21 cellular contexts compared by ENCODE assay signal in the genomic region with DNA sequence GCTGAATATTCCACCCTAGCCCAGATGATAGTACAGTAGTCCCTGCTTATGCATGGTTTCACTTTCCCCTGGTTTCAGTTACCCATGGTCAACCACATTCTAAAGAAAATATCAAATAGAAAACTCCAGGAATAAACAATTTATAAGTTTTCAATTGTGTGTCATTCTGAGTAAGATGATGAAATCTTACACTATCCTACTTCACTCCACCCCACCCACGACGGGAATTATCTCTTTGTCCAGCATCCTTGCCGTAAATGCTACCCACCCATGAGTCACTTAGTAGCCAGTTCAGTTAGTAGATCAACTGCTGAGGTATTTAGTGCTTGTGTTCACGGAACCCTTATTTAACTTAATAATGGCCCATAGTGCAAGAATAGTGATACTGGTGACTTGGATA.
DNase-seq lines count a peak whose midpoint lies in the region; ATAC-seq, FAIRE-seq and TF ChIP-seq lines count a peak whose summit lies in the region.
"Had no signal": no experiment of that assay in that cellular context is flagged by ENCODE, and none has a peak within 500 bp of the region (broad histone marks: within the 10 kb centered on the region; RNA-seq: fewer than 3 reads in every experiment).

No MANE protein-coding gene starts in this region.

- H3K36me3 Mint-ChIP-seq in astrocyte (ENCODE audit: low read depth, unreplicated experiment) (no peaks in the 10 kb centered on the region), GM23338 (ENCODE audit: low read depth) (no peaks in the 10 kb centered on the region)
- H3K36me3 Mint-ChIP-seq in activated T-helper 17 cell treated with anti-CD3 and anti-CD28 coated beads, Interleukin-2, amount 50 U/mL, for 72 hours (ENCODE audit: low read depth) = no peaks in the 10 kb centered on the region
- H3K36me3 Mint-ChIP-seq: CD14-positive monocyte had no signal

- H3K36me3 ChIP-seq in astrocyte (ENCODE audit: insufficient read depth, low read length) (no peaks in the 10 kb centered on the region), GM23338 (ENCODE audit: insufficient read depth) (no peaks in the 10 kb centered on the region)

- H3K9me3 ChIP-seq in astrocyte (ENCODE audit: insufficient read depth, low read depth, low read length) = no peaks in the 10 kb centered on the region

- H3K4me3 Mint-ChIP-seq in astrocyte (ENCODE audit: unreplicated experiment) = no peak overlapping the region
- H3K4me3 Mint-ChIP-seq in activated T-helper 17 cell treated with anti-CD3 and anti-CD28 coated beads, Interleukin-2, amount 50 U/mL, for 72 hours = no peak overlapping the region
- no peak overlapping the region for H3K4me3 Mint-ChIP-seq in GM23338
- H3K4me3 Mint-ChIP-seq: CD14-positive monocyte had no signal

- FAIRE-seq in astrocyte (lab: Jason Lieb, UNC) = no peak
- FAIRE-seq: HepG2 had no signal

- no peaks in the 10 kb centered on the region for H3F3A ChIP-seq in GM23338 (replicated peaks; ENCODE audit: low read depth)

- H3K27me3 Mint-ChIP-seq in astrocyte (ENCODE audit: low read depth, unreplicated experiment) = no peaks in the 10 kb centered on the region
- H3K27me3 Mint-ChIP-seq in activated T-helper 17 cell treated with anti-CD3 and anti-CD28 coated beads, Interleukin-2, amount 50 U/mL, for 72 hours = no peaks in the 10 kb centered on the region
- H3K27me3 Mint-ChIP-seq in GM23338 (ENCODE audit: insufficient read depth, low read depth, poor library complexity) = no peaks in the 10 kb centered on the region

- H3K9ac ChIP-seq in astrocyte (ENCODE audit: low read length) = no peak overlapping the region
- H3K9ac ChIP-seq: KMS-11 had no signal

- no peak for ATAC-seq in activated T-helper 17 cell treated with anti-CD3 and anti-CD28 coated beads, Interleukin-2, amount 50 U/mL, for 72 hours (replicated peaks)
- ATAC-seq in GM23338 = no peak
- ATAC-seq: HepG2 had no signal

- H3K27ac Mint-ChIP-seq in astrocyte (ENCODE audit: unreplicated experiment) = no peak overlapping the region
- H3K27ac Mint-ChIP-seq in activated T-helper 17 cell treated with anti-CD3 and anti-CD28 coated beads, Interleukin-2, amount 50 U/mL, for 72 hours = no peak overlapping the region
- H3K27ac Mint-ChIP-seq in GM23338 = no peak overlapping the region
- H3K27ac Mint-ChIP-seq: CD14-positive monocyte had no signal

- no peak overlapping the region for H2AFZ ChIP-seq in astrocyte (ENCODE audit: low read depth, low read length)
- no peak overlapping the region for H2AFZ ChIP-seq in GM23338
- H2AFZ ChIP-seq: PC-9 had no signal

- H3K27ac ChIP-seq in astrocyte (ENCODE audit: low read depth, low read length) = no peak overlapping the region
- H3K27ac ChIP-seq in GM23338 (ENCODE audit: low read depth) = no peak overlapping the region
- H3K27ac ChIP-seq: KMS-11, PC-9, RWPE1 had no signal

- H4K20me1 ChIP-seq in astrocyte (ENCODE audit: insufficient read depth, low read length) (no peaks in the 10 kb centered on the region), GM23338 (replicated peaks; ENCODE audit: insufficient read depth) (no peaks in the 10 kb centered on the region)

- H3K9me3 Mint-ChIP-seq in astrocyte (ENCODE audit: unreplicated experiment) (no peaks in the 10 kb centered on the region), GM23338 (no peaks in the 10 kb centered on the region)
- H3K9me3 Mint-ChIP-seq in activated T-helper 17 cell treated with anti-CD3 and anti-CD28 coated beads, Interleukin-2, amount 50 U/mL, for 72 hours = no peaks in the 10 kb centered on the region

- no peaks in the 10 kb centered on the region for H3K9me2 ChIP-seq in GM23338 (ENCODE audit: insufficient read depth)

- H3K79me2 ChIP-seq in astrocyte (ENCODE audit: insufficient read depth, low read length) (no peaks in the 10 kb centered on the region), GM23338 (replicated peaks; ENCODE audit: insufficient read depth) (no peaks in the 10 kb centered on the region)

- no peaks in the 10 kb centered on the region for H3K27me3 ChIP-seq in astrocyte (ENCODE audit: insufficient read depth, low read length)
- H3K27me3 ChIP-seq in GM23338 (ENCODE audit: insufficient read depth) = no peaks in the 10 kb centered on the region

- H3K4me1 ChIP-seq in astrocyte (ENCODE audit: insufficient read depth, low read length) (no peaks in the 10 kb centered on the region), GM23338 (ENCODE audit: insufficient read depth) (no peaks in the 10 kb centered on the region)

- DNase-seq in HT1080 (ENCODE audit: low read depth) (peak; percentile 21), astrocyte (ENCODE audit: low read depth) (peak; percentile 41), fibroblast of mammary gland (ENCODE audit: low read depth) (peak; percentile 37), superior temporal gyrus (ENCODE audit: extremely low spot score) (no peak), GM23338 (ENCODE audit: low spot score) (no peak), GF-D8 (lab: John Stamatoyannopoulos, UW) (no peak)
- DNase-seq: ACHN, DMS79, HCEC 1CT, NCI-H1417 treated with DMSO at 0.1 percent for 48 hours, NCI-H187 treated with DMSO at 0.1 percent for 48 hours, NCI-H226, NCI-H524, NCI-H82, PC-9, SIG-M5 had no signal

- H3K4me2 ChIP-seq in astrocyte (ENCODE audit: low read length) (no peak overlapping the region), GM23338 (no peak overlapping the region)
- H3K4me2 ChIP-seq: KMS-11, PC-9 had no signal

- H3K4me1 Mint-ChIP-seq in astrocyte (ENCODE audit: low read depth, unreplicated experiment) (no peaks in the 10 kb centered on the region), GM23338 (no peaks in the 10 kb centered on the region)
- no peaks in the 10 kb centered on the region for H3K4me1 Mint-ChIP-seq in activated T-helper 17 cell treated with anti-CD3 and anti-CD28 coated beads, Interleukin-2, amount 50 U/mL, for 72 hours

- TF ChIP-seq CTCF in astrocyte (IDR thresholded peaks at IDR 0.05; ENCODE audit: insufficient read depth, low read depth, low read length) = no peak
- TF ChIP-seq CTCF in fibroblast of mammary gland (conservative IDR thresholded peaks at IDR 0.05; ENCODE audit: control insufficient read depth, insufficient read depth, low read depth, low read length) = no peak
- no peak for TF ChIP-seq CTCF in GM23338 (conservative IDR thresholded peaks at IDR 0.05; ENCODE audit: low read depth in 2 of 2)

- H3K4me3 ChIP-seq in astrocyte (ENCODE audit: insufficient read depth, low read depth, low read length) = no peak overlapping the region
- no peak overlapping the region for H3K4me3 ChIP-seq in fibroblast of mammary gland (ENCODE audit: control insufficient read depth, low read depth, low read length)
- H3K4me3 ChIP-seq in GM23338 = no peak overlapping the region
- H3K4me3 ChIP-seq: PC-9 had no signal

TF ChIP-seq in GM23338, 12 proteins besides CTCF, POLR2A, EP300 and RAD21 (continues in another document):
- no peak for TF ChIP-seq POLR2AphosphoS5 (IDR thresholded peaks at IDR 0.05; ENCODE audit: low read depth)
- no peak for TF ChIP-seq EZH2phosphoT487 (IDR thresholded peaks at IDR 0.05; ENCODE audit: unreplicated experiment)
- TF ChIP-seq ZNF114 (CRISPR knock-in tag; IDR thresholded peaks at IDR 0.05) = no peak

Comparison
In these comparisons a context has a peak if more than half of its experiments do, and no peak if none do; other contexts are left out.
1. DNase-seq: peak in HT1080 (single experiment), astrocyte (single experiment) and fibroblast of mammary gland (single experiment); none in superior temporal gyrus (single experiment), GM23338 (single experiment) and GF-D8 (single experiment).